Comparison of ENCODE assay signal across 14 cellular contexts in the genomic region with DNA sequence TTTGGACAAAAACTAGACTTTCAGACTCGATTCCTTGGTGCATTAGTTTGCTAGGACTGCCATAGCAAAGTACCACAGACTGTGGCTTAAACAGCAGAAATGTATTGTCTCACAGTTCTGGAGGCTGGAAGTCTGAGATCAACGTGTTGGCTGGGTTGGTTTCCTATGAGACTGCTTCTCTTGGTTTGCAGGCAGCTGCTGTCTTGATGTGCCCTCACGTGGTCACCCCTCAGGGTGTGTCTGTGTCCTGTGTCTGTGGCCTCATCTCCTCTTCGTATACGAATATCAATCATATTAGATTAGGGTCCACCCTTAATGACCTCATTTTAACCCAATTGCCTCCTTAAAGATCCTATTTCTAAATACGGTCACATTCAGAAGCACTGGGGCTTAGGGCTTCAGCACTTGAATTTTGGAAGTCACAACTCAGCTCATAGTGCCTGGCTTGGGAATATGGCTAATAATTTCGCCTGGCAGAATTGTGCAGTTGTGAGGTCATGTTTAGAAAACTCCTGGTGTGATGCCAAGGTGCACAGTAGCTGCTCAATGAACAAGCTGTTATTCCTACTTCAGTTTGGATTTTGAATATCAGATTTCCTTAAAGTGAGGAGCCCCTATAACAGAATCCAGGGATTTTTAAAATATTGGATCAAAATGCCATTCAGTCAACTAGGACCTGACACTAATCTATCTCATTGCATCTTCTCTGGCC.
"Had no signal": no experiment of that assay in that cellular context is flagged by ENCODE, and none has a peak within 500 bp of the region (broad histone marks: within the 10 kb centered on the region; RNA-seq: fewer than 3 reads in every experiment).

No MANE protein-coding gene starts in this region.

- H3K27ac ChIP-seq: cardiac muscle cell, esophagus squamous epithelium, heart left ventricle, suprapubic skin, upper lobe of left lung had no signal

- H3K27me3 ChIP-seq: cardiac muscle cell, heart left ventricle, suprapubic skin, upper lobe of left lung had no signal

- H3K9me3 ChIP-seq: suprapubic skin, upper lobe of left lung had no signal

- ATAC-seq: heart left ventricle; stimulated activated naive CD8-positive, alpha-beta T cell treated with anti-CD3 and anti-CD28 coated beads, Interleukin-15, Interleukin-2, amounts not matched to agents 100 U/mL and 50 U/mL, for 24 hours had no signal

- H3K9me3 Mint-ChIP-seq: activated naive CD8-positive, alpha-beta T cell treated with anti-CD3 and anti-CD28 coated beads, Interleukin-2, amount 10 ng/mL, durations not matched to agents 7 days and 5 days; activated T-cell treated with anti-CD3 and anti-CD28 coated beads, Interleukin-2, amount 50 U/mL, for 24 hours had no signal

- H3K4me3 ChIP-seq: cardiac muscle cell, esophagus squamous epithelium, heart left ventricle, suprapubic skin, upper lobe of left lung had no signal

- H3K4me3 Mint-ChIP-seq: activated naive CD8-positive, alpha-beta T cell treated with anti-CD3 and anti-CD28 coated beads, Interleukin-2, amount 10 ng/mL, durations not matched to agents 7 days and 5 days; activated T-cell treated with anti-CD3 and anti-CD28 coated beads, Interleukin-2, amount 50 U/mL, for 24 hours had no signal

- H3K36me3 ChIP-seq: cardiac muscle cell, esophagus squamous epithelium, heart left ventricle, suprapubic skin, upper lobe of left lung had no signal

- H3K27me3 Mint-ChIP-seq: activated T-cell treated with anti-CD3 and anti-CD28 coated beads, Interleukin-2, amount 50 U/mL, for 24 hours had no signal

- H3K27ac Mint-ChIP-seq: activated naive CD8-positive, alpha-beta T cell treated with anti-CD3 and anti-CD28 coated beads, Interleukin-2, amount 10 ng/mL, durations not matched to agents 7 days and 5 days; activated T-cell treated with anti-CD3 and anti-CD28 coated beads, Interleukin-2, amount 50 U/mL, for 24 hours had no signal

- DNase-seq: activated CD4-positive, alpha-beta T cell treated with anti-CD3 and anti-CD28 coated beads, Interleukin-2, amount 50 U/mL, for 1 hour; activated gamma-delta T cell; activated naive CD8-positive, alpha-beta T cell treated with anti-CD3 and anti-CD28 coated beads, Interleukin-2, amount 10 ng/mL, durations not matched to agents 7 days and 5 days; activated T-cell treated with anti-CD3 and anti-CD28 coated beads, Interleukin-2, amount 50 U/mL, for 24 hours; esophagus squamous epithelium; foreskin melanocyte; heart left ventricle; mammary epithelial cell; stimulated activated CD4-positive, alpha-beta T cell treated with anti-CD3 and anti-CD28 coated beads, Interleukin-4, amount 100 ng/mL, for 1 hour; stimulated activated CD8-positive, alpha-beta memory T cell treated with anti-CD3 and anti-CD28 coated beads, Interleukin-4, amount 100 ng/mL, for 48 hours; stimulated activated naive CD8-positive, alpha-beta T cell treated with anti-CD3 and anti-CD28 coated beads, Interleukin-15, Interleukin-2, amounts not matched to agents 100 U/mL and 50 U/mL, for 24 hours; upper lobe of left lung had no signal
